ENCODE assay signal across 8 cellular contexts in genomic region chr4:41880840-41881831, GRCh38. TPM values are rescaled to one million over a fixed set of nuclear protein-coding genes. Genes with fewer than 3 reads are reported as not detected.
DNase-seq lines count a peak whose midpoint lies in the region; ATAC-seq and TF ChIP-seq lines count a peak whose summit lies in the region.

No MANE protein-coding gene starts in this region.

- H3K4me1 ChIP-seq in lower lobe of right lung (peaks cover 23% of the 10 kb centered on the region), tibial nerve (peaks cover 0 to 30% (median 12%) of the 10 kb centered on the region in 4 donors)

- peak overlapping the region; percentile 78 for H3K4me3 Mint-ChIP-seq in activated naive CD4-positive, alpha-beta T cell treated with anti-CD3 and anti-CD28 coated beads, Interleukin-2, amount 50 U/mL, for 24 hours
- H3K4me3 Mint-ChIP-seq in MCF 10A (ENCODE audit: unreplicated experiment), result peak overlapping the region; percentile 65

- no peak for TF ChIP-seq POLR2A in tibial nerve (IDR thresholded peaks at IDR 0.05)

- H3K36me3 Mint-ChIP-seq in activated naive CD4-positive, alpha-beta T cell treated with anti-CD3 and anti-CD28 coated beads, Interleukin-2, amount 50 U/mL, for 24 hours, result no peaks in the 10 kb centered on the region
- peaks cover 6% of the 10 kb centered on the region for H3K36me3 Mint-ChIP-seq in MCF 10A (ENCODE audit: insufficient read depth, unreplicated experiment)

- H3K4me3 ChIP-seq in lower lobe of right lung (peak overlapping the region; percentile 48), tibial nerve (peak overlapping the region; percentile 27 to 50 (median 34))

- H3K27me3 Mint-ChIP-seq in activated naive CD4-positive, alpha-beta T cell treated with anti-CD3 and anti-CD28 coated beads, Interleukin-2, amount 50 U/mL, for 24 hours, result peaks cover 46% of the 10 kb centered on the region
- no peaks in the 10 kb centered on the region for H3K27me3 Mint-ChIP-seq in MCF 10A (ENCODE audit: insufficient read depth, unreplicated experiment)

- peak; percentile 4 to 9 for ATAC-seq in lower lobe of right lung
- no peak for ATAC-seq in GM21367 (IDR thresholded peaks at IDR 0.05; ENCODE audit: unreplicated experiment)

- TF ChIP-seq EP300 in tibial nerve (IDR thresholded peaks at IDR 0.05), result no peak

- no peak for DNase-seq in activated naive CD4-positive, alpha-beta T cell treated with anti-CD3 and anti-CD28 coated beads, Interleukin-2, amount 50 U/mL, for 16 hours
- DNase-seq in MCF 10A (ENCODE audit: unreplicated experiment), result no peak
- DNase-seq in lower lobe of right lung, result no peak
- no peak for DNase-seq in tibial nerve (ENCODE audit: low spot score in 2 of 2)
- no peak for DNase-seq in OCI-M2 (lab: John Stamatoyannopoulos, UW; ENCODE audit: unreplicated experiment)
- no peak for DNase-seq in KG1 (lab: John Stamatoyannopoulos, UW)

- TF ChIP-seq CTCF in MCF 10A (IDR thresholded peaks at IDR 0.05; ENCODE audit: unreplicated experiment) (no peak), lower lobe of right lung (IDR thresholded peaks at IDR 0.05) (no peak), tibial nerve (IDR thresholded peaks at IDR 0.05) (no peak)

- no TSS peak for BruUV-seq in MCF 10A (replicated peaks; lab: Mats Ljungman, UMichigan)

- intact Hi-C loops in MCF 10A (cut with micrococcal nuclease), result loop anchor here (10.0 kb wide), 1 partner anchor 634 kb away; no protein-coding TSS in a partner anchor
- intact Hi-C loops in lower lobe of right lung (cut with DNase I), result no loop called here

- no peaks in the 10 kb centered on the region for H3K9me3 Mint-ChIP-seq in activated naive CD4-positive, alpha-beta T cell treated with anti-CD3 and anti-CD28 coated beads, Interleukin-2, amount 50 U/mL, for 24 hours
- H3K9me3 Mint-ChIP-seq in MCF 10A (ENCODE audit: unreplicated experiment), result no peaks in the 10 kb centered on the region

- H3K9me3 ChIP-seq in lower lobe of right lung, result no peaks in the 10 kb centered on the region
- no peaks in the 10 kb centered on the region for H3K9me3 ChIP-seq in tibial nerve

- H3K27me3 ChIP-seq in lower lobe of right lung (ENCODE audit: low read depth) (peaks cover 71% of the 10 kb centered on the region), tibial nerve (peaks cover 0 to 66% of the 10 kb centered on the region in 2 donors)

- POLR2A ChIA-PET in MCF 10A (lab: Yijun Ruan, JAX), result no interaction called here

- 5 to 6% methylated on average over 68 to 79 of the region's 79 CpGs for WGBS in tibial nerve, 2 donors

- H3K4me1 Mint-ChIP-seq in activated naive CD4-positive, alpha-beta T cell treated with anti-CD3 and anti-CD28 coated beads, Interleukin-2, amount 50 U/mL, for 24 hours, result peaks cover 23% of the 10 kb centered on the region
- H3K4me1 Mint-ChIP-seq in MCF 10A (ENCODE audit: insufficient read depth, unreplicated experiment), result peaks cover 8% of the 10 kb centered on the region

- no peak overlapping the region for H3K27ac Mint-ChIP-seq in activated naive CD4-positive, alpha-beta T cell treated with anti-CD3 and anti-CD28 coated beads, Interleukin-2, amount 50 U/mL, for 24 hours
- no peak overlapping the region for H3K27ac Mint-ChIP-seq in MCF 10A (ENCODE audit: low read depth, unreplicated experiment)

- H3K27ac ChIP-seq in lower lobe of right lung, result no peak overlapping the region
- H3K27ac ChIP-seq in tibial nerve, result no peak overlapping the region

- CTCF ChIA-PET in MCF 10A (lab: Yijun Ruan, JAX), result interaction anchor here (3.9 kb wide), 1 partner anchor 188 kb away, joined by 17 read pairs; no protein-coding TSS in a partner anchor

- H3K36me3 ChIP-seq in lower lobe of right lung, result no peaks in the 10 kb centered on the region
- H3K36me3 ChIP-seq in tibial nerve, result no peaks in the 10 kb centered on the region

RNA-seq across cellular contexts. Expression of gene TMEM33, which starts 54.1 kb away (rescaled TPM):
- total RNA-seq in MCF 10A (2022), result 101 and 117 TPM in 2 replicates
- total RNA-seq in lower lobe of right lung, result 73.9 TPM
- 10 to 100 TPM; 40.2 to 76.4 (median 43.1) TPM for total RNA-seq in tibial nerve
